In genomic region chr11:64745219-64745522, GRCh38 we compare ENCODE assay signal across 9 cellular contexts. TPM values are rescaled to one million over a fixed set of nuclear protein-coding genes. Genes with fewer than 3 reads are reported as not detected.
DNase-seq lines count a peak whose midpoint lies in the region; ATAC-seq, FAIRE-seq and TF ChIP-seq lines count a peak whose summit lies in the region.
"Had no signal": no experiment of that assay in that cellular context is flagged by ENCODE, and none has a peak within 500 bp of the region (broad histone marks: within the 10 kb centered on the region; RNA-seq: fewer than 3 reads in every experiment).

No MANE protein-coding gene starts in this region.

- peak overlapping the region; percentile 86 for H2AFZ ChIP-seq in IMR-90 (replicated peaks; ENCODE audit: low read length, poor library complexity)

- H2AK5ac ChIP-seq in IMR-90 (ENCODE audit: low read depth, low read length) = peak overlapping the region; percentile 28; the same call in 1 of the 2 replicates

- H3K9me3 Mint-ChIP-seq in activated CD4-positive, alpha-beta T cell treated with anti-CD3 and anti-CD28 coated beads, Interleukin-2, amount 10 ng/mL, durations not matched to agents 7 days and 5 days = no peaks in the 10 kb centered on the region
- H3K9me3 Mint-ChIP-seq in naive thymus-derived CD8-positive, alpha-beta T cell = peaks cover 0 to 2% (median 0%) of the 10 kb centered on the region in 9 donors

- TF ChIP-seq CTCF in A549 (IDR thresholded peaks at IDR 0.05) (no peak), IMR-90 (conservative IDR thresholded peaks at IDR 0.05; ENCODE audit: low read depth, low read length) (no peak), transverse colon (IDR thresholded peaks at IDR 0.05) (no peak)

- H3K27ac Mint-ChIP-seq in activated CD4-positive, alpha-beta T cell treated with anti-CD3 and anti-CD28 coated beads, Interleukin-2, amount 10 ng/mL, durations not matched to agents 7 days and 5 days = peak overlapping the region; percentile 98
- peak overlapping the region; percentile 96 to 100 (median 99) for H3K27ac Mint-ChIP-seq in naive thymus-derived CD8-positive, alpha-beta T cell

- ATAC-seq in A549 = no peak
- ATAC-seq in IMR-90 (ENCODE audit: low read depth) = no peak
- ATAC-seq in naive thymus-derived CD8-positive, alpha-beta T cell = peak; percentile 38 to 43
- ATAC-seq in GM21528 (IDR thresholded peaks at IDR 0.05; ENCODE audit: low FRiP score, unreplicated experiment) = no peak

- no peaks in the 10 kb centered on the region for H3K27me3 Mint-ChIP-seq in activated CD4-positive, alpha-beta T cell treated with anti-CD3 and anti-CD28 coated beads, Interleukin-2, amount 10 ng/mL, durations not matched to agents 7 days and 5 days
- peaks cover 0 to 2% (median 0%) of the 10 kb centered on the region in 5 donors for H3K27me3 Mint-ChIP-seq in naive thymus-derived CD8-positive, alpha-beta T cell

- no peak for FAIRE-seq in A549 (lab: Jason Lieb, UNC)

- H3K9ac ChIP-seq in IMR-90 (ENCODE audit: low read depth, low read length) = no peak overlapping the region

- in situ Hi-C loops in IMR-90 (cut with MboI; ENCODE audit: low sequenced_read_pairs) = no loop called here
- in situ Hi-C loops in transverse colon (cut with MboI; ENCODE audit: low pct_ligation_motif_present in 1 of 4, low pct_unique_long_range_greater_than_20kb in 1 of 4, low sequenced_read_pairs in 3 of 4) = no loop called here

- WGBS in A549 (ENCODE audit: missing lambda C conversion rate) = 7% methylated on average over 7 of the region's 17 CpGs
- 0% methylated on average over 4 of the region's 17 CpGs; no CpG with 5 or more reads in 1 of the 2 experiments for WGBS in IMR-90 (ENCODE audit: extremely low coverage in 2 of 2, insufficient read length in 1 of 2), 2 experiments
- WGBS in transverse colon (ENCODE audit: low coverage in 1 of 2), 2 donors = 0 to 2% methylated on average over 7 to 17 of the region's 17 CpGs

- POLR2A ChIA-PET in A549 (lab: Yijun Ruan, JAX) = interaction anchor here (0.5 kb wide), 1 partner anchor 428 kb away, joined by 3 read pairs; the partner anchor contains the start of gene TRMT112
- POLR2A ChIA-PET in IMR-90 (lab: Charles Lee; ENCODE audit: unreplicated experiment) = no interaction called here
- POLR2A ChIA-PET in activated CD4-positive, alpha-beta T cell treated with anti-CD3 and anti-CD28 coated beads, Interleukin-2, amount 10 ng/mL, durations not matched to agents 7 days and 5 days (lab: Charles Lee) = interaction anchor here (0.6 to 1.1 kb wide), 4 partner anchors 18 to 35 kb away, joined by 3 to 6 read pairs (median 3); no protein-coding TSS in a partner anchor
- POLR2A ChIA-PET in naive thymus-derived CD8-positive, alpha-beta T cell (lab: Charles Lee) = interaction anchor here (0.6 to 45.2 kb wide), 33 partner anchors 9 to 1905 kb away, joined by 3 to 2320 read pairs (median 7); partner anchors contain the start of genes BAD, CDC42BPG, EHD1 and FAU

- H3K23ac ChIP-seq in IMR-90 (ENCODE audit: low read depth, low read length) = peak overlapping the region; percentile 73

- no peaks in the 10 kb centered on the region for H3K9me3 ChIP-seq in A549
- H3K9me3 ChIP-seq in IMR-90 (ENCODE audit: control insufficient read depth, insufficient read depth, low read length) = no peaks in the 10 kb centered on the region
- H3K9me3 ChIP-seq in effector memory CD4-positive, alpha-beta T cell (ENCODE audit: control insufficient read depth, low read length) = no peaks in the 10 kb centered on the region
- H3K9me3 ChIP-seq in transverse colon = no peaks in the 10 kb centered on the region

- TF ChIP-seq POLR2A in A549 (IDR thresholded peaks at IDR 0.05; ENCODE audit: low read length) (no peak), IMR-90 (IDR thresholded peaks at IDR 0.05; ENCODE audit: low read depth, low read length) (no peak), transverse colon (IDR thresholded peaks at IDR 0.05) (peak; percentile 40)

- 0 out of 2 replicates have a peak overlapping the region, but pooled peaks have one; percentile 19 for H2BK120ac ChIP-seq in IMR-90 (ENCODE audit: low read depth, low read length)

- peak overlapping the region; percentile 61 for H3K4me3 ChIP-seq in A549
- H3K4me3 ChIP-seq in IMR-90 (ENCODE audit: insufficient read depth, low read depth, low read length) = no peak overlapping the region
- peak overlapping the region; percentile 76 for H3K4me3 ChIP-seq in effector memory CD4-positive, alpha-beta T cell (ENCODE audit: insufficient read depth, low read depth, low read length, poor library complexity, severe bottlenecking)
- H3K4me3 ChIP-seq in transverse colon = peak overlapping the region; percentile 11 to 56 (median 46)

- H3K14ac ChIP-seq in IMR-90 (replicated peaks; ENCODE audit: low read depth, low read length) = no peak overlapping the region

- peak overlapping the region; percentile 94 for H3K4me3 Mint-ChIP-seq in activated CD4-positive, alpha-beta T cell treated with anti-CD3 and anti-CD28 coated beads, Interleukin-2, amount 10 ng/mL, durations not matched to agents 7 days and 5 days
- peak overlapping the region; percentile 86 to 100 (median 96) for H3K4me3 Mint-ChIP-seq in naive thymus-derived CD8-positive, alpha-beta T cell

- peak overlapping the region; percentile 52; the same call in 1 of the 2 replicates for H3K4ac ChIP-seq in IMR-90 (ENCODE audit: low read depth, low read length)

- H3K27ac ChIP-seq in A549 = peak overlapping the region; percentile 61 to 84; a peak in 5 of 6 replicates
- no peak overlapping the region for H3K27ac ChIP-seq in IMR-90 (ENCODE audit: insufficient read depth, low read length)
- peak overlapping the region; percentile 98 for H3K27ac ChIP-seq in effector memory CD4-positive, alpha-beta T cell (ENCODE audit: insufficient read depth, low read length, poor library complexity, severe bottlenecking)
- H3K27ac ChIP-seq in transverse colon = peak overlapping the region; percentile 85 to 95 (median 88)

- TF ChIP-seq RAD21 in A549 (conservative IDR thresholded peaks at IDR 0.05 in 1 of 2, IDR thresholded peaks at IDR 0.05 in 1 of 2) = no peak
- no peak for TF ChIP-seq RAD21 in IMR-90 (IDR thresholded peaks at IDR 0.05; ENCODE audit: low read length)

- TF ChIP-seq EP300 in A549 (IDR thresholded peaks at IDR 0.05) = no peak
- TF ChIP-seq EP300 in transverse colon (IDR thresholded peaks at IDR 0.05; ENCODE audit: low read depth) = no peak

- peaks cover 45% of the 10 kb centered on the region for H3K4me1 Mint-ChIP-seq in activated CD4-positive, alpha-beta T cell treated with anti-CD3 and anti-CD28 coated beads, Interleukin-2, amount 10 ng/mL, durations not matched to agents 7 days and 5 days
- peaks cover 28 to 48% (median 39%) of the 10 kb centered on the region in 4 donors for H3K4me1 Mint-ChIP-seq in naive thymus-derived CD8-positive, alpha-beta T cell

- peaks cover 7% of the 10 kb centered on the region for H3K9me1 ChIP-seq in IMR-90 (ENCODE audit: insufficient read depth, low read length)

- H4K5ac ChIP-seq in IMR-90 (ENCODE audit: low read depth, low read length) = no peak overlapping the region

- H3K36me3 ChIP-seq in IMR-90 (ENCODE audit: control insufficient read depth, insufficient read depth, low read length) (no peaks in the 10 kb centered on the region), transverse colon (no peaks in the 10 kb centered on the region)
- H3K36me3 ChIP-seq in effector memory CD4-positive, alpha-beta T cell (ENCODE audit: control insufficient read depth, insufficient read depth, low read length) = peaks cover 18% of the 10 kb centered on the region

- no peak overlapping the region for H3K56ac ChIP-seq in IMR-90 (ENCODE audit: extremely low read depth, insufficient read depth, low read length)

- DNase-seq in A549 (ENCODE audit: low read depth in 1 of 2, low spot score in 1 of 2) (no peak), IMR-90 (no peak), transverse colon (peak; percentile 81), H4 (ENCODE audit: low spot score) (no peak)
- DNase-seq in activated CD4-positive, alpha-beta T cell treated with anti-CD3 and anti-CD28 coated beads, Interleukin-2, amount 10 ng/mL, durations not matched to agents 7 days and 5 days = peak; percentile 94
- DNase-seq in effector memory CD4-positive, alpha-beta T cell = peak; percentile 71 to 79 (median 72)
- peak in 9 of 10 donors; percentile 72 to 97 (median 90) for DNase-seq in naive thymus-derived CD8-positive, alpha-beta T cell

- no TSS peak for BruUV-seq in IMR-90 (replicated peaks; lab: Mats Ljungman, UMichigan)

- peak overlapping the region; percentile 90 for H2AK9ac ChIP-seq in IMR-90 (replicated peaks; ENCODE audit: low read depth, low read length, poor library complexity)

- H4K20me1 ChIP-seq in IMR-90 (ENCODE audit: insufficient read depth, low read length) = peaks cover 3% of the 10 kb centered on the region; the same call in 1 of the 2 replicates

- CTCF ChIA-PET in A549 (lab: Yijun Ruan, JAX) = interaction anchor here (1.1 to 7.2 kb wide), 7 partner anchors 11 to 390 kb away, joined by 3 to 104 read pairs (median 21); partner anchors contain the start of gene PYGM
- CTCF ChIA-PET in IMR-90 (lab: Yijun Ruan, JAX) = no interaction called here
- CTCF ChIA-PET in activated CD4-positive, alpha-beta T cell treated with anti-CD3 and anti-CD28 coated beads, Interleukin-2, amount 10 ng/mL, durations not matched to agents 7 days and 5 days (lab: Charles Lee) = interaction anchor here (0.6 to 3.8 kb wide), 9 partner anchors 16 to 1954 kb away, joined by 3 to 25 read pairs (median 4); no protein-coding TSS in a partner anchor

- no peak overlapping the region; the same call in 1 of the 2 replicates for H4K91ac ChIP-seq in IMR-90 (ENCODE audit: insufficient read depth, low read depth, low read length)

- H2BK5ac ChIP-seq in IMR-90 (ENCODE audit: low read depth, low read length, poor library complexity, severe bottlenecking) = no peak overlapping the region

- H2BK15ac ChIP-seq in IMR-90 (ENCODE audit: low read depth, low read length) = 0 out of 3 replicates have a peak overlapping the region, but pooled peaks have one; percentile 28

- H4K8ac ChIP-seq in IMR-90 (ENCODE audit: low read depth in 2 of 2, low read length in 2 of 2) = peak overlapping the region in 1 of 2 experiments; percentile 40; a peak in 2 of 4 replicates

- H3K27me3 ChIP-seq in IMR-90 (ENCODE audit: control insufficient read depth, insufficient read depth, low read length) = peaks cover 53% of the 10 kb centered on the region
- H3K27me3 ChIP-seq in effector memory CD4-positive, alpha-beta T cell (replicated peaks; ENCODE audit: control insufficient read depth, insufficient read depth, low read length, poor library complexity, severe bottlenecking) = no peaks in the 10 kb centered on the region
- peaks cover 56% of the 10 kb centered on the region for H3K27me3 ChIP-seq in transverse colon

- no peaks in the 10 kb centered on the region for H3K79me1 ChIP-seq in IMR-90 (ENCODE audit: low read depth in 1 of 2, low read length in 2 of 2)

- no peak overlapping the region for H3K18ac ChIP-seq in IMR-90 (ENCODE audit: low read depth, low read length)

- H3K4me2 ChIP-seq in A549 (peak overlapping the region; percentile 99), IMR-90 (ENCODE audit: low read depth, low read length) (peak overlapping the region; percentile 31; the same call in 1 of the 2 replicates)

- intact Hi-C loops in IMR-90 (cut with micrococcal nuclease) = no loop called here
- intact Hi-C loops in transverse colon (cut with DNase I; ENCODE audit: low total_unique reads) = no loop called here

- H3K36me3 Mint-ChIP-seq in activated CD4-positive, alpha-beta T cell treated with anti-CD3 and anti-CD28 coated beads, Interleukin-2, amount 10 ng/mL, durations not matched to agents 7 days and 5 days (ENCODE audit: low read depth) = peaks cover 27% of the 10 kb centered on the region
- peaks cover 0 to 32% (median 3%) of the 10 kb centered on the region in 3 donors for H3K36me3 Mint-ChIP-seq in naive thymus-derived CD8-positive, alpha-beta T cell

- dilution Hi-C loops in IMR-90 (cut with HindIII; ENCODE audit: low sequenced_read_pairs, unreplicated experiment) = no loop called here

- H3K4me1 ChIP-seq in A549 (peaks cover 28% of the 10 kb centered on the region), IMR-90 (ENCODE audit: control insufficient read depth, insufficient read depth, low read length) (peaks cover 14% of the 10 kb centered on the region), transverse colon (peaks cover 6 to 41% (median 34%) of the 10 kb centered on the region in 4 donors)
- peaks cover 25% of the 10 kb centered on the region for H3K4me1 ChIP-seq in effector memory CD4-positive, alpha-beta T cell (ENCODE audit: control insufficient read depth, insufficient read depth, low read length, poor library complexity, severe bottlenecking)

- H2BK20ac ChIP-seq in IMR-90 (ENCODE audit: low read depth, low read length) = no peak overlapping the region

RNA-seq across cellular contexts. Expression of gene RASGRP2, which starts 1.2 kb away (rescaled TPM):
- 0.88 and 0.95 TPM in 2 replicates for polyA plus RNA-seq in A549 (2011; rRNA removed)
- polyA plus RNA-seq in A549 (2012; cell fraction: cytosol; rRNA removed) = 1.3 and 1.8 TPM in 2 replicates
- 2.3 and 3.0 TPM in 2 replicates for polyA plus RNA-seq in A549 (2012; cell fraction: nucleus; rRNA removed)
- polyA plus RNA-seq in A549 (2017; fragmentation: RNase III; extraction: RNeasy Plus Mini Kit Qiagen cat#74134 plus additional on column Dnase treatment) = 0.89 to 1.1 TPM (median 0.94 TPM) in 3 replicates
- polyA minus RNA-seq in A549 (2011; rRNA and poly(A)+ RNA removed) = 1.5 and 1.9 TPM in 2 replicates
- total RNA-seq in IMR-90 (2012; rRNA removed) = not detected in 2 replicates
- 0.82 and 1.2 TPM in 2 replicates for polyA plus RNA-seq in IMR-90 (2012; rRNA removed)
- polyA plus RNA-seq in IMR-90 (2012; cell fraction: cytosol; rRNA removed) = 0.93 TPM in 1 of 2 replicates, not detected in the other
- 1.2 and 1.9 TPM in 2 replicates for polyA plus RNA-seq in IMR-90 (2012; cell fraction: nucleus; rRNA removed; ENCODE audit: low replicate concordance)
- total RNA-seq in activated CD4-positive, alpha-beta T cell treated with anti-CD3 and anti-CD28 coated beads, Interleukin-2, amount 10 ng/mL, durations not matched to agents 7 days and 5 days = 100 to 1,000 TPM; 293 to 300 TPM
- total RNA-seq in naive thymus-derived CD8-positive, alpha-beta T cell = 100 to 1,000 TPM; 679 to 682 TPM
- polyA plus RNA-seq in naive thymus-derived CD8-positive, alpha-beta T cell = 100 to 1,000 TPM; 168 to 253 (median 185) TPM
- 10 to 100 TPM; 12.1 to 24.3 (median 17.3) TPM for total RNA-seq in transverse colon
- total RNA-seq in H4 (2014; rRNA removed; shearing (Covaris generic)) = not detected in 2 replicates

RNA-seq across cellular contexts. Expression of gene PYGM, which starts 14.6 kb away (rescaled TPM):
- polyA plus RNA-seq in A549 (2011; rRNA removed) (0.22 and 0.40 TPM in 2 replicates), A549 (2017; fragmentation: RNase III; extraction: RNeasy Plus Mini Kit Qiagen cat#74134 plus additional on column Dnase treatment) (0.23 to 0.51 TPM (median 0.39 TPM) in 3 replicates), IMR-90 (2012; rRNA removed) (0.21 and 0.46 TPM in 2 replicates)
- 0.26 and 0.32 TPM in 2 replicates for polyA plus RNA-seq in A549 (2012; cell fraction: cytosol; rRNA removed)
- polyA plus RNA-seq in A549 (2012; cell fraction: nucleus; rRNA removed) = 1.3 TPM in 2 replicates
- polyA minus RNA-seq in A549 (2011; rRNA and poly(A)+ RNA removed) = 0.41 and 0.58 TPM in 2 replicates
- total RNA-seq in IMR-90 (2012; rRNA removed) (under 0.01 and 0.18 TPM in 2 replicates), transverse colon (1 to 10 TPM; 1.2 to 7.9 (median 2.2) TPM)
- polyA plus RNA-seq in IMR-90 (2012; cell fraction: cytosol; rRNA removed) = 0.08 and 0.31 TPM in 2 replicates
- polyA plus RNA-seq in IMR-90 (2012; cell fraction: nucleus; rRNA removed; ENCODE audit: low replicate concordance) = 0.58 and 0.64 TPM in 2 replicates
- 1 to 10 TPM; 3.9 to 4.3 TPM for total RNA-seq in activated CD4-positive, alpha-beta T cell treated with anti-CD3 and anti-CD28 coated beads, Interleukin-2, amount 10 ng/mL, durations not matched to agents 7 days and 5 days
- 10 to 100 TPM; 13.0 to 18.4 TPM for total RNA-seq in naive thymus-derived CD8-positive, alpha-beta T cell
- under 1 TPM; 0.09 to 0.50 (median 0.49) TPM for polyA plus RNA-seq in naive thymus-derived CD8-positive, alpha-beta T cell
- total RNA-seq in H4 (2014; rRNA removed; shearing (Covaris generic)) = 0.25 TPM in 1 of 2 replicates, not detected in the other

RNA-seq across cellular contexts. Expression of gene NRXN2, which starts 22.2 kb away (rescaled TPM):
- polyA plus RNA-seq in A549 (2011; rRNA removed) (not detected in 2 replicates), A549 (2017; fragmentation: RNase III; extraction: RNeasy Plus Mini Kit Qiagen cat#74134 plus additional on column Dnase treatment) (0.04 to 0.17 TPM (median 0.07 TPM) in 3 replicates), IMR-90 (2012; rRNA removed) (0.13 and 0.22 TPM in 2 replicates)
- 0.06 and 0.11 TPM in 2 replicates for polyA plus RNA-seq in A549 (2012; cell fraction: cytosol; rRNA removed)
- 0.01 and 0.02 TPM in 2 replicates for polyA plus RNA-seq in A549 (2012; cell fraction: nucleus; rRNA removed)
- polyA minus RNA-seq in A549 (2011; rRNA and poly(A)+ RNA removed) = not detected in 2 replicates
- total RNA-seq in IMR-90 (2012; rRNA removed) (0.18 and 0.28 TPM in 2 replicates), transverse colon (1 to 10 TPM; 2.9 to 7.4 (median 6.8) TPM)
- 0.17 and 0.21 TPM in 2 replicates for polyA plus RNA-seq in IMR-90 (2012; cell fraction: cytosol; rRNA removed)
- 0.39 and 0.55 TPM in 2 replicates for polyA plus RNA-seq in IMR-90 (2012; cell fraction: nucleus; rRNA removed; ENCODE audit: low replicate concordance)
- total RNA-seq in activated CD4-positive, alpha-beta T cell treated with anti-CD3 and anti-CD28 coated beads, Interleukin-2, amount 10 ng/mL, durations not matched to agents 7 days and 5 days = under 1 TPM; 0.07 to 0.15 TPM
- under 1 TPM in 1 of 2 experiments, not detected in 1; 0.21 TPM for total RNA-seq in naive thymus-derived CD8-positive, alpha-beta T cell
- polyA plus RNA-seq in naive thymus-derived CD8-positive, alpha-beta T cell = not detected
- 0.17 and 0.35 TPM in 2 replicates for total RNA-seq in H4 (2014; rRNA removed; shearing (Covaris generic))
- total RNA-seq: dermis microvascular lymphatic vessel endothelial cell had no signal

RNA-seq across cellular contexts. Expression of gene SF1, which starts 33.2 kb away (rescaled TPM):
- polyA plus RNA-seq in A549 (2011; rRNA removed) (88.8 and 104 TPM in 2 replicates), A549 (2017; fragmentation: RNase III; extraction: RNeasy Plus Mini Kit Qiagen cat#74134 plus additional on column Dnase treatment) (268 to 341 TPM (median 310 TPM) in 3 replicates), IMR-90 (2012; rRNA removed) (75.0 and 88.0 TPM in 2 replicates)
- polyA plus RNA-seq in A549 (2012; cell fraction: cytosol; rRNA removed) = 88.5 and 106 TPM in 2 replicates
- polyA plus RNA-seq in A549 (2012; cell fraction: nucleus; rRNA removed) = 240 and 241 TPM in 2 replicates
- polyA minus RNA-seq in A549 (2011; rRNA and poly(A)+ RNA removed) = 87.7 and 103 TPM in 2 replicates
- total RNA-seq in IMR-90 (2012; rRNA removed) (56.8 and 76.1 TPM in 2 replicates), transverse colon (100 to 1,000 TPM; 196 to 458 (median 377) TPM)
- 103 and 112 TPM in 2 replicates for polyA plus RNA-seq in IMR-90 (2012; cell fraction: cytosol; rRNA removed)
- polyA plus RNA-seq in IMR-90 (2012; cell fraction: nucleus; rRNA removed; ENCODE audit: low replicate concordance) = 263 and 388 TPM in 2 replicates
- total RNA-seq in activated CD4-positive, alpha-beta T cell treated with anti-CD3 and anti-CD28 coated beads, Interleukin-2, amount 10 ng/mL, durations not matched to agents 7 days and 5 days = 100 to 1,000 TPM; 435 to 456 TPM
- 1,000 to 10,000 TPM; 1,030 to 1,057 TPM for total RNA-seq in naive thymus-derived CD8-positive, alpha-beta T cell
- polyA plus RNA-seq in naive thymus-derived CD8-positive, alpha-beta T cell = 100 to 1,000 TPM in 1 of 3 donors, 10 to 100 TPM in 2; 87.0 to 138 (median 96.6) TPM
- 79.6 and 94.1 TPM in 2 replicates for total RNA-seq in H4 (2014; rRNA removed; shearing (Covaris generic))

RNA-seq across cellular contexts. Expression of gene MAP4K2, which starts 57.8 kb away (rescaled TPM):
- 9.4 and 10.2 TPM in 2 replicates for polyA plus RNA-seq in A549 (2011; rRNA removed)
- 13.1 and 13.5 TPM in 2 replicates for polyA plus RNA-seq in A549 (2012; cell fraction: cytosol; rRNA removed)
- polyA plus RNA-seq in A549 (2012; cell fraction: nucleus; rRNA removed) = 25.7 and 33.8 TPM in 2 replicates
- 8.4 to 10.6 TPM (median 9.9 TPM) in 3 replicates for polyA plus RNA-seq in A549 (2017; fragmentation: RNase III; extraction: RNeasy Plus Mini Kit Qiagen cat#74134 plus additional on column Dnase treatment)
- polyA minus RNA-seq in A549 (2011; rRNA and poly(A)+ RNA removed) = 11.3 and 17.7 TPM in 2 replicates
- 9.2 and 11.7 TPM in 2 replicates for total RNA-seq in IMR-90 (2012; rRNA removed)
- polyA plus RNA-seq in IMR-90 (2012; rRNA removed) = 16.6 and 22.2 TPM in 2 replicates
- 18.8 and 24.1 TPM in 2 replicates for polyA plus RNA-seq in IMR-90 (2012; cell fraction: cytosol; rRNA removed)
- 41.7 and 95.5 TPM in 2 replicates for polyA plus RNA-seq in IMR-90 (2012; cell fraction: nucleus; rRNA removed; ENCODE audit: low replicate concordance)
- total RNA-seq in activated CD4-positive, alpha-beta T cell treated with anti-CD3 and anti-CD28 coated beads, Interleukin-2, amount 10 ng/mL, durations not matched to agents 7 days and 5 days = 10 to 100 TPM; 86.6 to 91.2 TPM
- total RNA-seq in naive thymus-derived CD8-positive, alpha-beta T cell = 100 to 1,000 TPM; 128 to 135 TPM
- polyA plus RNA-seq in naive thymus-derived CD8-positive, alpha-beta T cell = 10 to 100 TPM; 26.6 to 55.5 (median 30.3) TPM
- 100 to 1,000 TPM in 2 of 4 donors, 10 to 100 TPM in 2; 10.1 to 369 (median 90.9) TPM for total RNA-seq in transverse colon
- 18.0 and 40.9 TPM in 2 replicates for total RNA-seq in H4 (2014; rRNA removed; shearing (Covaris generic))

Comparison
In these comparisons a context has a peak if more than half of its experiments do, and no peak if none do; other contexts are left out.
1. ATAC-seq: peak in naive thymus-derived CD8-positive, alpha-beta T cell (2 of 2); none in A549 (0 of 2), IMR-90 (single experiment) and GM21528 (single experiment).
2. DNase-seq: peak in activated CD4-positive, alpha-beta T cell treated with anti-CD3 and anti-CD28 coated beads, Interleukin-2, amount 10 ng/mL, durations not matched to agents 7 days and 5 days (single experiment), effector memory CD4-positive, alpha-beta T cell (3 of 3), naive thymus-derived CD8-positive, alpha-beta T cell (9 of 10) and transverse colon (single experiment); none in A549 (0 of 2), IMR-90 (single experiment) and H4 (single experiment).
3. RNA of gene RASGRP2, which starts 1.2 kb away (total RNA-seq): 679 to 682 TPM in naive thymus-derived CD8-positive, alpha-beta T cell, 293 to 300 TPM in activated CD4-positive, alpha-beta T cell treated with anti-CD3 and anti-CD28 coated beads, Interleukin-2, amount 10 ng/mL, durations not matched to agents 7 days and 5 days and 12.1 to 24.3 TPM in transverse colon; not detected in H4 and not detected in IMR-90; every median in the first group is over 10 times any median in the second.